In the genomic region with DNA sequence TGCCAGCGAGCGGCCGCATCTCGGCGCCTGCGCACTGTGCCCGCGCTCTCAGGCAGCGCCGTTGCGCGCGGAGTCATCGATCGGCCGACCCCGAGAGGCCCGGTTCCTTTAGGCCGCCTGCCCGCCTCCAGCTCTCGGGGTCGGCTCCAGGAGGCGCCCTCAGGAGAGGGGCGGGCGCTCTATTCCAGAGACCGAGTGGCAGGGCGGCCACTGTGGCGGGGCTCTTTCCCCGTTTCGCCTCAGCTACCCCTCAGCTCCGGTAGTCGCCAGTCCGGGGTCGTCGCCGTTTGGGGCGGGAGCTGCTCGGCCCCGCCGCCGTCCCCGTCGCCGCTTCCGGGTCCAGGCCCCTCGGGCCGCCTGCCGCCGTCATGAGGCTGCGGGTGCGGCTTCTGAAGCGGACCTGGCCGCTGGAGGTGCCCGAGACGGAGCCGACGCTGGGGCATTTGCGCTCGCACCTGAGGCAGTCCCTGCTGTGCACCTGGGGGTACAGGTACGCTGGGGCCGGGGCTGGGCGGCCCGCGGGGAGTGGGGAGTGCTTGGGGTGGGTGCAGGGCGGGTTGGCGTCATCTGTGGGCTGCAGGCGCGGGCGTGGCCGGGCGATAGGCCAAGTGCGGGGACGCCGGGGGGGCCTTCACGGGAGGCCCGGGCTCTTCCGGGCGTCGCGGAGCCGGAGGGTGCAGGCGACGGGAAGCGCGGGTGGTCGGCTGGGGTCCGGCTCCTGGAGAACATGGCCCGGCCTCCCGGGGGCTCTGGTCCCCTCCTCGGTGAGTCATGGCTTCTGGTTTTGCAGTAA, we compare ENCODE assay signal across 1 cellular context.
A peak's percentile ranks its signal among the peaks of the same experiment; 100 is the strongest.
TF ChIP-seq lines count a peak whose summit lies in the region.

A gene (plus strand): TSS at position 177 of the 793 bp plus-strand sequence. CDS start 192 bp downstream, at position 369.

TF ChIP-seq in HEK293, 187 proteins besides CTCF, POLR2A, EP300 and RAD21 (continued from another document):
- TF ChIP-seq, protein P1, sequence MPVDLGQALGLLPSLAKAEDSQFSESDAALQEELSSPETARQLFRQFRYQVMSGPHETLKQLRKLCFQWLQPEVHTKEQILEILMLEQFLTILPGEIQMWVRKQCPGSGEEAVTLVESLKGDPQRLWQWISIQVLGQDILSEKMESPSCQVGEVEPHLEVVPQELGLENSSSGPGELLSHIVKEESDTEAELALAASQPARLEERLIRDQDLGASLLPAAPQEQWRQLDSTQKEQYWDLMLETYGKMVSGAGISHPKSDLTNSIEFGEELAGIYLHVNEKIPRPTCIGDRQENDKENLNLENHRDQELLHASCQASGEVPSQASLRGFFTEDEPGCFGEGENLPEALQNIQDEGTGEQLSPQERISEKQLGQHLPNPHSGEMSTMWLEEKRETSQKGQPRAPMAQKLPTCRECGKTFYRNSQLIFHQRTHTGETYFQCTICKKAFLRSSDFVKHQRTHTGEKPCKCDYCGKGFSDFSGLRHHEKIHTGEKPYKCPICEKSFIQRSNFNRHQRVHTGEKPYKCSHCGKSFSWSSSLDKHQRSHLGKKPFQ (tag by site-specific recombination; IDR thresholded peaks at IDR 0.05), result 0 out of 2 replicates have a peak, but pooled peaks have one; percentile 15
- TF ChIP-seq KLF1 (tag by site-specific recombination; IDR thresholded peaks at IDR 0.05) (peak; percentile 90), KLF9 (tag by site-specific recombination; IDR thresholded peaks at IDR 0.05; ENCODE audit: low read depth) (peak; percentile 82), YY1 (tag by site-specific recombination; IDR thresholded peaks at IDR 0.05) (peak; percentile 46; the same call in 1 of the 2 replicates), ZNF521 (tag by site-specific recombination; IDR thresholded peaks at IDR 0.05) (no peak), ZNF394 (tag by site-specific recombination; IDR thresholded peaks at IDR 0.05; ENCODE audit: borderline replicate concordance) (0 out of 2 replicates have a peak, but pooled peaks have one; percentile 46), ZBTB7A (tag by site-specific recombination; IDR thresholded peaks at IDR 0.05; ENCODE audit: low read depth) (0 out of 2 replicates have a peak, but pooled peaks have one; percentile 51), ZSCAN16 (tag by site-specific recombination; IDR thresholded peaks at IDR 0.05) (no peak), EGR2 (tag by site-specific recombination; IDR thresholded peaks at IDR 0.05; ENCODE audit: low read depth) (peak; percentile 87), YY2 (tag by site-specific recombination; IDR thresholded peaks at IDR 0.05) (peak; percentile 7; the same call in 1 of the 2 replicates), SCRT2 (tag by site-specific recombination; IDR thresholded peaks at IDR 0.05) (peak; percentile 15; the same call in 1 of the 2 replicates), SP7 (tag by site-specific recombination; IDR thresholded peaks at IDR 0.05) (peak; percentile 15), GLIS1 (tag by site-specific recombination; IDR thresholded peaks at IDR 0.05) (peak; percentile 99), ZNF629 (tag by site-specific recombination; IDR thresholded peaks at IDR 0.05) (peak; percentile 58), ZNF175 (tag by site-specific recombination; IDR thresholded peaks at IDR 0.05) (no peak), ZEB2 (tag by site-specific recombination; IDR thresholded peaks at IDR 0.05) (peak; percentile 83), ZNF610 (tag by site-specific recombination; IDR thresholded peaks at IDR 0.05; ENCODE audit: borderline replicate concordance) (no peak)
- TF ChIP-seq, protein P2, sequence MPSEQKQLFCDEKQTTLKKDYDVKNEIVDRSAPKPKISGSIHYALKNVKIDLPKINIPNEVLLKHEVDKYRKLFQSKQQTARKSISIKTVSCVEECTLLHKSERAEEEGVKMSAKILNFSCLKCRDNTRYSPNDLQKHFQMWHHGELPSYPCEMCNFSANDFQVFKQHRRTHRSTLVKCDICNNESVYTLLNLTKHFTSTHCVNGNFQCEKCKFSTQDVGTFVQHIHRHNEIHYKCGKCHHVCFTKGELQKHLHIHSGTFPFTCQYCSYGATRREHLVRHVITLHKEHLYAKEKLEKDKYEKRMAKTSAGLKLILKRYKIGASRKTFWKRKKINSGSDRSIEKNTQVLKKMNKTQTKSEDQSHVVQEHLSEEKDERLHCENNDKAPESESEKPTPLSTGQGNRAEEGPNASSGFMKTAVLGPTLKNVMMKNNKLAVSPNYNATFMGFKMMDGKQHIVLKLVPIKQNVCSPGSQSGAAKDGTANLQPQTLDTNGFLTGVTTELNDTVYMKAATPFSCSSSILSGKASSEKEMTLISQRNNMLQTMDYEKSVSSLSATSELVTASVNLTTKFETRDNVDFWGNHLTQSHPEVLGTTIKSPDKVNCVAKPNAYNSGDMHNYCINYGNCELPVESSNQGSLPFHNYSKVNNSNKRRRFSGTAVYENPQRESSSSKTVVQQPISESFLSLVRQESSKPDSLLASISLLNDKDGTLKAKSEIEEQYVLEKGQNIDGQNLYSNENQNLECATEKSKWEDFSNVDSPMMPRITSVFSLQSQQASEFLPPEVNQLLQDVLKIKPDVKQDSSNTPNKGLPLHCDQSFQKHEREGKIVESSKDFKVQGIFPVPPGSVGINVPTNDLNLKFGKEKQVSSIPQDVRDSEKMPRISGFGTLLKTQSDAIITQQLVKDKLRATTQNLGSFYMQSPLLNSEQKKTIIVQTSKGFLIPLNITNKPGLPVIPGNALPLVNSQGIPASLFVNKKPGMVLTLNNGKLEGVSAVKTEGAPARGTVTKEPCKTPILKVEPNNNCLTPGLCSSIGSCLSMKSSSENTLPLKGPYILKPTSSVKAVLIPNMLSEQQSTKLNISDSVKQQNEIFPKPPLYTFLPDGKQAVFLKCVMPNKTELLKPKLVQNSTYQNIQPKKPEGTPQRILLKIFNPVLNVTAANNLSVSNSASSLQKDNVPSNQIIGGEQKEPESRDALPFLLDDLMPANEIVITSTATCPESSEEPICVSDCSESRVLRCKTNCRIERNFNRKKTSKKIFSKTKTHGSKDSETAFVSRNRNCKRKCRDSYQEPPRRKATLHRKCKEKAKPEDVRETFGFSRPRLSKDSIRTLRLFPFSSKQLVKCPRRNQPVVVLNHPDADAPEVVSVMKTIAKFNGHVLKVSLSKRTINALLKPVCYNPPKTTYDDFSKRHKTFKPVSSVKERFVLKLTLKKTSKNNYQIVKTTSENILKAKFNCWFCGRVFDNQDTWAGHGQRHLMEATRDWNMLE (tag by site-specific recombination; conservative IDR thresholded peaks at IDR 0.05; ENCODE audit: low read depth), result 0 out of 2 replicates have a peak, but pooled peaks have one; percentile 38
- TF ChIP-seq, protein P3, sequence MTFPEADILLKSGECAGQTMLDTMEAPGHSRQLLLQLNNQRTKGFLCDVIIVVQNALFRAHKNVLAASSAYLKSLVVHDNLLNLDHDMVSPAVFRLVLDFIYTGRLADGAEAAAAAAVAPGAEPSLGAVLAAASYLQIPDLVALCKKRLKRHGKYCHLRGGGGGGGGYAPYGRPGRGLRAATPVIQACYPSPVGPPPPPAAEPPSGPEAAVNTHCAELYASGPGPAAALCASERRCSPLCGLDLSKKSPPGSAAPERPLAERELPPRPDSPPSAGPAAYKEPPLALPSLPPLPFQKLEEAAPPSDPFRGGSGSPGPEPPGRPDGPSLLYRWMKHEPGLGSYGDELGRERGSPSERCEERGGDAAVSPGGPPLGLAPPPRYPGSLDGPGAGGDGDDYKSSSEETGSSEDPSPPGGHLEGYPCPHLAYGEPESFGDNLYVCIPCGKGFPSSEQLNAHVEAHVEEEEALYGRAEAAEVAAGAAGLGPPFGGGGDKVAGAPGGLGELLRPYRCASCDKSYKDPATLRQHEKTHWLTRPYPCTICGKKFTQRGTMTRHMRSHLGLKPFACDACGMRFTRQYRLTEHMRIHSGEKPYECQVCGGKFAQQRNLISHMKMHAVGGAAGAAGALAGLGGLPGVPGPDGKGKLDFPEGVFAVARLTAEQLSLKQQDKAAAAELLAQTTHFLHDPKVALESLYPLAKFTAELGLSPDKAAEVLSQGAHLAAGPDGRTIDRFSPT (tag by site-specific recombination; IDR thresholded peaks at IDR 0.05), result peak; percentile 88
- TF ChIP-seq, protein P4, sequence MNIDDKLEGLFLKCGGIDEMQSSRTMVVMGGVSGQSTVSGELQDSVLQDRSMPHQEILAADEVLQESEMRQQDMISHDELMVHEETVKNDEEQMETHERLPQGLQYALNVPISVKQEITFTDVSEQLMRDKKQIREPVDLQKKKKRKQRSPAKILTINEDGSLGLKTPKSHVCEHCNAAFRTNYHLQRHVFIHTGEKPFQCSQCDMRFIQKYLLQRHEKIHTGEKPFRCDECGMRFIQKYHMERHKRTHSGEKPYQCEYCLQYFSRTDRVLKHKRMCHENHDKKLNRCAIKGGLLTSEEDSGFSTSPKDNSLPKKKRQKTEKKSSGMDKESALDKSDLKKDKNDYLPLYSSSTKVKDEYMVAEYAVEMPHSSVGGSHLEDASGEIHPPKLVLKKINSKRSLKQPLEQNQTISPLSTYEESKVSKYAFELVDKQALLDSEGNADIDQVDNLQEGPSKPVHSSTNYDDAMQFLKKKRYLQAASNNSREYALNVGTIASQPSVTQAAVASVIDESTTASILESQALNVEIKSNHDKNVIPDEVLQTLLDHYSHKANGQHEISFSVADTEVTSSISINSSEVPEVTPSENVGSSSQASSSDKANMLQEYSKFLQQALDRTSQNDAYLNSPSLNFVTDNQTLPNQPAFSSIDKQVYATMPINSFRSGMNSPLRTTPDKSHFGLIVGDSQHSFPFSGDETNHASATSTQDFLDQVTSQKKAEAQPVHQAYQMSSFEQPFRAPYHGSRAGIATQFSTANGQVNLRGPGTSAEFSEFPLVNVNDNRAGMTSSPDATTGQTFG (tag by site-specific recombination; IDR thresholded peaks at IDR 0.05; ENCODE audit: borderline replicate concordance), result no peak
- TF ChIP-seq, protein P5, sequence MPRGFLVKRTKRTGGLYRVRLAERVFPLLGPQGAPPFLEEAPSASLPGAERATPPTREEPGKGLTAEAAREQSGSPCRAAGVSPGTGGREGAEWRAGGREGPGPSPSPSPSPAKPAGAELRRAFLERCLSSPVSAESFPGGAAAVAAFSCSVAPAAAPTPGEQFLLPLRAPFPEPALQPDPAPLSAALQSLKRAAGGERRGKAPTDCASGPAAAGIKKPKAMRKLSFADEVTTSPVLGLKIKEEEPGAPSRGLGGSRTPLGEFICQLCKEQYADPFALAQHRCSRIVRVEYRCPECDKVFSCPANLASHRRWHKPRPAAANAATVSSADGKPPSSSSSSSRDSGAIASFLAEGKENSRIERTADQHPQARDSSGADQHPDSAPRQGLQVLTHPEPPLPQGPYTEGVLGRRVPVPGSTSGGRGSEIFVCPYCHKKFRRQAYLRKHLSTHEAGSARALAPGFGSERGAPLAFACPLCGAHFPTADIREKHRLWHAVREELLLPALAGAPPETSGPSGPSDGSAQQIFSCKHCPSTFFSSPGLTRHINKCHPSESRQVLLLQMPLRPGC (tag by site-specific recombination; IDR thresholded peaks at IDR 0.05), result 0 out of 2 replicates have a peak, but pooled peaks have one; percentile 8
